Comparison of ENCODE assay signal across 1 cellular context in genomic region chr10:33333260-33334169, GRCh38.
TF ChIP-seq lines count a peak whose summit lies in the region.

No MANE protein-coding gene starts in this region.

TF ChIP-seq in HCT116, 20 proteins besides CTCF, POLR2A, EP300 and RAD21 (continued from another document):
- TF ChIP-seq MAX (IDR thresholded peaks at IDR 0.05) (no peak), ZBTB33 (IDR thresholded peaks at IDR 0.05; ENCODE audit: extremely low read depth, insufficient replicate concordance, low read length) (no peak), EZH2 (IDR thresholded peaks at IDR 0.05) (no peak), TCF7L2 (IDR thresholded peaks at IDR 0.05; ENCODE audit: borderline replicate concordance, extremely low read depth, insufficient read depth, insufficient read length) (no peak), ELF1 (IDR thresholded peaks at IDR 0.05; ENCODE audit: borderline replicate concordance, low read depth) (no peak)
